ENCODE assay signal across 12 cellular contexts in the genomic region with DNA sequence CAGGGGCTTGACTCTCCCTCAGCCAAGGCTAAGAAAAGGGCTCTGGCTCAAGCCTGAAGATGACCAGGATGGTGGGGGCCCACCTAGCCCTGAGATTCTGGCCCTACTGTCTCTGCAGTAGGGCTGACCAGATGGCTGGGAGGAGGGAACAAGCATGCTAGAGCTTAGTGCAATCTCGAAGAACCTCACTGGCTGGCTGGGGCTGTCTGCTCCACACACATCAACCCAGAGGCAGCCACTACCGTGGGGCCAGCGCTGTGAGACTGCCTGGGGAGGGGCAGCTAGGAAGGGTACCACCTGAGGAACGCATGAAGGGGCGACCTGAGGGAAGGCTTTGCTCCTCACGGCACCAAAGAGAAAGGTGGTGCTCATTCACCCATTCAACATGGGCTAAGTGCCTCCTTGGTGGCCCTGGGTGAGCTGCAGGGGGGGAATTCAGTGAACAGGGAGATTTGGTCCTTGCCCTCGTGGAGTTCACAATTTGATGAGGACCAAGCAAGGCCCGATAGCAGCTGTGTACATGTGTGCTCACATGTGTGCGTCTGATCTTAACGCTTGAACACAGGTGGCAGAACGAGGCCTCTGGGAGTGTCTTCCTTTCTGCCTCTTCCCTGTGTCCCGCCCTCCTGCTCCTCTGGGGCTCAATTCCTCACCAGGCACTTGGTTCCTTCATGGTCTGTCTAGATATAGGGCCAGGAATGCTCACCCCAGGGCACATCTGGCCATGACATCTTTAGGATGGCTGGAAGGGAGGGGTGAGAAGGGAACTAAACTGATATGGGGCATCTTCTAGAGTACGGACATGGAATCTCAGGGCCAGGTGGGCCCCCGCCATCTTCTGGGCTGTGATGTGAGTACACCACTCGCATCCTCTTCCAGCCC.
A peak's percentile ranks its signal among the peaks of the same experiment; 100 is the strongest.
DNase-seq lines count a peak whose midpoint lies in the region; ATAC-seq and TF ChIP-seq lines count a peak whose summit lies in the region.
"Had no signal": no experiment of that assay in that cellular context is flagged by ENCODE, and none has a peak within 500 bp of the region (broad histone marks: within the 10 kb centered on the region; RNA-seq: fewer than 3 reads in every experiment).

No MANE protein-coding gene starts in this region.

- peaks cover 26% of the 10 kb centered on the region for H3K27me3 Mint-ChIP-seq in endothelial cell (ENCODE audit: unreplicated experiment)

- no peak overlapping the region for H3K4me3 ChIP-seq in osteoblast (ENCODE audit: insufficient read depth, low read length)
- no peak overlapping the region for H3K4me3 ChIP-seq in uterus

- H3K27ac ChIP-seq in osteoblast (ENCODE audit: low read depth, low read length) (no peak overlapping the region), uterus (peak overlapping the region; percentile 66 to 74)

- H3K36me3 ChIP-seq in osteoblast (ENCODE audit: insufficient read depth, low read length) = no peaks in the 10 kb centered on the region
- no peaks in the 10 kb centered on the region for H3K36me3 ChIP-seq in uterus

- ATAC-seq in left cardiac atrium (no peak), Right ventricle myocardium superior (ENCODE audit: poor library complexity) (no peak), GM19467 (IDR thresholded peaks at IDR 0.05; ENCODE audit: unreplicated experiment) (no peak)

- in situ Hi-C loops in ACHN (cut with HindIII; ENCODE audit: low pct_ligation_motif_present, low pct_unique_long_range_greater_than_20kb, low sequenced_read_pairs) = no loop called here

- peaks cover 5% of the 10 kb centered on the region for H4K20me1 ChIP-seq in osteoblast (ENCODE audit: insufficient read depth, low read length)

- TF ChIP-seq CTCF in endothelial cell (IDR thresholded peaks at IDR 0.05; ENCODE audit: unreplicated experiment) (no peak), osteoblast (IDR thresholded peaks at IDR 0.05; ENCODE audit: extremely low read depth, low read depth, low read length) (no peak), uterus (IDR thresholded peaks at IDR 0.05) (no peak)

- peak; percentile 10 for DNase-seq in left cardiac atrium
- DNase-seq in Right ventricle myocardium superior = no peak
- DNase-seq in endothelial cell (ENCODE audit: low spot score) = no peak
- peak; percentile 45 for DNase-seq in osteoblast (ENCODE audit: insufficient read length, low spot score, missing footprints)
- DNase-seq in uterus = peak in 1 of 2 donors; percentile 16
- no peak for DNase-seq in ACHN
- DNase-seq in NCI-H128 (lab: John Stamatoyannopoulos, UW; ENCODE audit: unreplicated experiment) = no peak
- DNase-seq: activated CD4-positive, CD25-positive, alpha-beta regulatory T cell; NCI-H146; NCI-H510A; stimulated activated CD4-positive, alpha-beta T cell treated with anti-CD3 and anti-CD28 coated beads, Interleukin-4, amount 100 ng/mL, for 1 hour had no signal

- no peak overlapping the region for H3K4me2 ChIP-seq in osteoblast (ENCODE audit: insufficient read depth, low read length)

- H3K4me1 ChIP-seq in osteoblast (ENCODE audit: insufficient read depth, low read length) (no peaks in the 10 kb centered on the region), uterus (peaks cover 8 to 9% of the 10 kb centered on the region in 2 donors)

- peak overlapping the region; percentile 13 for H3K27ac Mint-ChIP-seq in endothelial cell (ENCODE audit: unreplicated experiment)

- no peak overlapping the region for H2AFZ ChIP-seq in osteoblast (ENCODE audit: low read length)

- H3K9me3 ChIP-seq in osteoblast (ENCODE audit: low read depth, low read length) (no peaks in the 10 kb centered on the region), uterus (no peaks in the 10 kb centered on the region)

- no peaks in the 10 kb centered on the region for H3K9me3 Mint-ChIP-seq in endothelial cell (ENCODE audit: unreplicated experiment)

- intact Hi-C loops in left cardiac atrium (cut with DNase I) = loop anchor here (2.0 to 10.0 kb wide), 3 partner anchors 573 to 813 kb away; no protein-coding TSS in a partner anchor
- intact Hi-C loops in Right ventricle myocardium superior (cut with DNase I) = loop anchor here (2.0 to 10.0 kb wide), 2 partner anchors 573 to 813 kb away; no protein-coding TSS in a partner anchor
- intact Hi-C loops in uterus (cut with DNase I; ENCODE audit: low total_unique reads) = no loop called here

- TF ChIP-seq POLR2A in uterus (IDR thresholded peaks at IDR 0.05) = no peak

- H3K4me3 Mint-ChIP-seq in endothelial cell (ENCODE audit: unreplicated experiment) = no peak overlapping the region

- H3K36me3 Mint-ChIP-seq in endothelial cell (ENCODE audit: low read depth, unreplicated experiment) = peaks cover 7% of the 10 kb centered on the region

- H3K79me2 ChIP-seq in osteoblast (ENCODE audit: insufficient read depth, low read length) = no peaks in the 10 kb centered on the region

- peaks cover 6% of the 10 kb centered on the region for H3K4me1 Mint-ChIP-seq in endothelial cell (ENCODE audit: unreplicated experiment)

- no peaks in the 10 kb centered on the region for H3K27me3 ChIP-seq in osteoblast (ENCODE audit: insufficient read depth, low read length)
- H3K27me3 ChIP-seq in uterus = no peaks in the 10 kb centered on the region

Comparison
In these comparisons a context has a peak if more than half of its experiments do, and no peak if none do; other contexts are left out.
1. DNase-seq: peak in left cardiac atrium (single experiment) and osteoblast (single experiment); none in Right ventricle myocardium superior (single experiment), endothelial cell (single experiment), ACHN (single experiment) and NCI-H128 (single experiment).